In genomic region chr4:111755571-111755970, GRCh38 we compare ENCODE assay signal across 28 cellular contexts.
"Had no signal": no experiment of that assay in that cellular context is flagged by ENCODE, and none has a peak within 500 bp of the region (broad histone marks: within the 10 kb centered on the region; RNA-seq: fewer than 3 reads in every experiment).

No MANE protein-coding gene starts in this region.

- H3K9me3 Mint-ChIP-seq: nephron progenitor cell; stimulated activated naive B cell treated with anti-CD40 and anti-IgM and Interleukin-4, amounts not matched to agents 10 μg/mL and 1 μg/mL and 100 μg/mL, for 72 hours; stimulated activated naive CD8-positive, alpha-beta T cell treated with anti-CD3 and anti-CD28 coated beads, Interleukin-15, Interleukin-2, amounts not matched to agents 100 ng/mL and 50 ng/mL, for 24 hours had no signal

- H3K36me3 Mint-ChIP-seq: naive thymus-derived CD8-positive, alpha-beta T cell; natural killer cell treated with Interleukin-12 subunit alpha and Interleukin-12 subunit beta and Interleukin-15 and Interleukin-18, amount 100 ng/mL, for 72 hours; stimulated activated effector memory CD8-positive, alpha-beta T cell treated with anti-CD3 and anti-CD28 coated beads, Interleukin-12 subunit alpha, Interleukin-12 subunit beta, amount 100 ng/mL, for 72 hours; stimulated activated naive B cell treated with anti-CD40 and anti-IgM and Interleukin-4, amounts not matched to agents 10 μg/mL and 1 μg/mL and 100 μg/mL, for 72 hours had no signal

- H3K4me1 ChIP-seq: parathyroid adenoma, psoas muscle, right lobe of liver, stomach, thyroid gland, tibial nerve, upper lobe of left lung, vagina had no signal

- ATAC-seq: naive thymus-derived CD8-positive, alpha-beta T cell; natural killer cell treated with Interleukin-12 subunit alpha and Interleukin-12 subunit beta and Interleukin-15 and Interleukin-18, amount 100 ng/mL, for 72 hours; psoas muscle; right cardiac atrium; right lobe of liver; stimulated activated effector memory CD8-positive, alpha-beta T cell treated with anti-CD3 and anti-CD28 coated beads, Interleukin-12 subunit alpha, Interleukin-12 subunit beta, amount 100 ng/mL, for 72 hours; stimulated activated naive B cell treated with anti-CD40 and anti-IgM and Interleukin-4, amounts not matched to agents 10 μg/mL and 1 μg/mL and 100 μg/mL, for 72 hours had no signal

- H3K36me3 ChIP-seq: ovary, right lobe of liver, sigmoid colon, stomach, thoracic aorta, thyroid gland, tibial nerve, upper lobe of left lung, vagina had no signal

- H3K27me3 ChIP-seq: ovary, right lobe of liver, sigmoid colon, stomach, thyroid gland, tibial nerve, upper lobe of left lung, vagina had no signal

- H3K27me3 Mint-ChIP-seq: naive thymus-derived CD8-positive, alpha-beta T cell; natural killer cell treated with Interleukin-12 subunit alpha and Interleukin-12 subunit beta and Interleukin-15 and Interleukin-18, amount 100 ng/mL, for 72 hours; stimulated activated naive B cell treated with anti-CD40 and anti-IgM and Interleukin-4, amounts not matched to agents 10 μg/mL and 1 μg/mL and 100 μg/mL, for 72 hours; stimulated activated naive CD8-positive, alpha-beta T cell treated with anti-CD3 and anti-CD28 coated beads, Interleukin-15, Interleukin-2, amounts not matched to agents 100 ng/mL and 50 ng/mL, for 24 hours had no signal

- DNase-seq: naive thymus-derived CD8-positive, alpha-beta T cell; nephron progenitor cell; occipital lobe; ovary; psoas muscle; right cardiac atrium; right lobe of liver; sigmoid colon; small intestine; stimulated activated CD4-positive, alpha-beta T cell treated with anti-CD3 and anti-CD28 coated beads, Interleukin-15, amount 100 ng/mL, for 24 hours; stimulated activated CD4-positive, alpha-beta T cell treated with anti-CD3 and anti-CD28 coated beads, Interleukin-2, amount 100 ng/mL, for 24 hours; stimulated activated CD4-positive, alpha-beta T cell treated with anti-CD3 and anti-CD28 coated beads, Interleukin-2, amount 100 ng/mL, for 48 hours; stimulated activated CD4-positive, alpha-beta T cell treated with anti-CD3 and anti-CD28 coated beads, Interleukin-4, amount 100 ng/mL, for 24 hours; stimulated activated naive B cell treated with anti-CD40 and anti-IgM and Interleukin-4, amounts not matched to agents 10 μg/mL and 1 μg/mL and 100 μg/mL, for 72 hours; stimulated activated naive CD4-positive, alpha-beta T cell treated with Interleukin-2 at 50 U/mL for 16 hours; stomach; thyroid gland; trophoblast cell; upper lobe of left lung had no signal

- H3K27ac Mint-ChIP-seq: naive thymus-derived CD8-positive, alpha-beta T cell; natural killer cell treated with Interleukin-12 subunit alpha and Interleukin-12 subunit beta and Interleukin-15 and Interleukin-18, amount 100 ng/mL, for 72 hours; nephron progenitor cell; progenitor cell of endocrine pancreas; stimulated activated effector memory CD8-positive, alpha-beta T cell treated with anti-CD3 and anti-CD28 coated beads, Interleukin-12 subunit alpha, Interleukin-12 subunit beta, amount 100 ng/mL, for 72 hours; stimulated activated naive B cell treated with anti-CD40 and anti-IgM and Interleukin-4, amounts not matched to agents 10 μg/mL and 1 μg/mL and 100 μg/mL, for 72 hours; stimulated activated naive CD8-positive, alpha-beta T cell treated with anti-CD3 and anti-CD28 coated beads, Interleukin-15, Interleukin-2, amounts not matched to agents 100 ng/mL and 50 ng/mL, for 24 hours had no signal

- H3K4me1 Mint-ChIP-seq: naive thymus-derived CD8-positive, alpha-beta T cell; nephron progenitor cell; neural crest cell; stimulated activated effector memory CD8-positive, alpha-beta T cell treated with anti-CD3 and anti-CD28 coated beads, Interleukin-12 subunit alpha, Interleukin-12 subunit beta, amount 100 ng/mL, for 72 hours; stimulated activated naive B cell treated with anti-CD40 and anti-IgM and Interleukin-4, amounts not matched to agents 10 μg/mL and 1 μg/mL and 100 μg/mL, for 72 hours had no signal

- H3K9me3 ChIP-seq: ovary, psoas muscle, right lobe of liver, sigmoid colon, stomach, thoracic aorta, thyroid gland, tibial nerve, upper lobe of left lung, vagina had no signal

- H3K4me3 ChIP-seq: ovary, psoas muscle, right lobe of liver, sigmoid colon, stomach, thoracic aorta, thyroid gland, tibial nerve, upper lobe of left lung, vagina had no signal

- H3K4me3 Mint-ChIP-seq: naive thymus-derived CD8-positive, alpha-beta T cell; natural killer cell treated with Interleukin-12 subunit alpha and Interleukin-12 subunit beta and Interleukin-15 and Interleukin-18, amount 100 ng/mL, for 72 hours; nephron progenitor cell; neural crest cell; stimulated activated effector memory CD8-positive, alpha-beta T cell treated with anti-CD3 and anti-CD28 coated beads, Interleukin-12 subunit alpha, Interleukin-12 subunit beta, amount 100 ng/mL, for 72 hours; stimulated activated naive B cell treated with anti-CD40 and anti-IgM and Interleukin-4, amounts not matched to agents 10 μg/mL and 1 μg/mL and 100 μg/mL, for 72 hours; stimulated activated naive CD8-positive, alpha-beta T cell treated with anti-CD3 and anti-CD28 coated beads, Interleukin-15, Interleukin-2, amounts not matched to agents 100 ng/mL and 50 ng/mL, for 24 hours had no signal

- H3K27ac ChIP-seq: ovary, parathyroid adenoma, psoas muscle, right lobe of liver, sigmoid colon, stomach, thoracic aorta, thyroid gland, tibial nerve, upper lobe of left lung, vagina had no signal
